In genomic region chr2:113583541-113584225, GRCh38 we compare ENCODE assay signal across 8 cellular contexts. TPM values are rescaled to one million over a fixed set of nuclear protein-coding genes. Genes with fewer than 3 reads are reported as not detected.
DNase-seq lines count a peak whose midpoint lies in the region; ATAC-seq, FAIRE-seq and TF ChIP-seq lines count a peak whose summit lies in the region.
"Not testable (repeated sequence)": the region's sequence is repeated elsewhere in the genome, so short reads cannot be mapped to it uniquely, and the experiment has no call there.

No MANE protein-coding gene starts in this region.

- FAIRE-seq in K562 (lab: Jason Lieb, UNC): not testable (repeated sequence)

- intact Hi-C loops in K562 (cut with micrococcal nuclease): not testable (repeated sequence)

- peak in 1 of 2 experiments; percentile 31; a peak in 1 of 4 replicates for TF ChIP-seq RAD21 in K562 (CRISPR knock-in tag; conservative IDR thresholded peaks at IDR 0.05 in 1 of 2, IDR thresholded peaks at IDR 0.05 in 1 of 2)

- H3K4me2 ChIP-seq in K562 (ENCODE audit: insufficient read depth, low read length): peak overlapping the region; percentile 83

- in situ Hi-C loops in K562 (cut with MboI): not testable (repeated sequence)

- peak overlapping the region; percentile 79 for H2AFZ ChIP-seq in K562 (ENCODE audit: low read depth, low read length)

- H3K4me3 ChIP-seq in MG63 (peak overlapping the region; percentile 69), K562 (peak overlapping the region; percentile 62), mononuclear cell (ENCODE audit: low read length) (peak overlapping the region; percentile 59), upper lobe of left lung (peak overlapping the region; percentile 37 to 73 (median 54))

- TF ChIP-seq EP300 in K562 (IDR thresholded peaks at IDR 0.05; ENCODE audit: low read length); upper lobe of left lung (IDR thresholded peaks at IDR 0.05): not testable (repeated sequence)

- not testable (repeated sequence) for H3K9me3 ChIP-seq in MG63; K562 (replicated peaks; ENCODE audit: control insufficient read depth, insufficient read depth, low read depth, low read length); mononuclear cell (ENCODE audit: low read depth, low read length); upper lobe of left lung

- not testable (repeated sequence) for H4K20me1 ChIP-seq in K562 (replicated peaks; ENCODE audit: control insufficient read depth, insufficient read depth, low read length)

- H3K4me1 ChIP-seq in K562 (replicated peaks in 1 of 2; ENCODE audit: control insufficient read depth in 2 of 2, insufficient read depth in 2 of 2, low read length in 2 of 2): not testable (repeated sequence)
- H3K4me1 ChIP-seq in mononuclear cell (ENCODE audit: insufficient read depth, low read length) (peaks cover 21% of the 10 kb centered on the region), upper lobe of left lung (peaks cover 4 to 19% (median 10%) of the 10 kb centered on the region in 4 donors)

- not testable (repeated sequence) for TF ChIP-seq CTCF in GM10266 (IDR thresholded peaks at IDR 0.05; ENCODE audit: control insufficient read depth, insufficient read depth, low read depth, missing control alignments); K562 (IDR thresholded peaks at IDR 0.05 in 2 of 3, conservative IDR thresholded peaks at IDR 0.05 in 1 of 3; ENCODE audit: insufficient read depth in 2 of 3, low read depth in 1 of 3, low read length in 3 of 3); upper lobe of left lung (IDR thresholded peaks at IDR 0.05)

- not testable (repeated sequence) for H3K36me3 ChIP-seq in MG63; K562 (ENCODE audit: control insufficient read depth, insufficient read depth, low read length); upper lobe of left lung

- WGBS in K562 (ENCODE audit: insufficient coverage, low coverage, missing lambda C conversion rate): under 1% methylated on average over 33 of the region's 62 CpGs
- WGBS in upper lobe of left lung, 2 donors: 2 to 5% methylated on average over 30 to 39 of the region's 62 CpGs

- CTCF ChIA-PET in K562 (lab: Yijun Ruan, JAX; ENCODE audit: low intra/inter-chr PET ratio): not testable (repeated sequence)

- peaks cover 18% of the 10 kb centered on the region for H3K79me2 ChIP-seq in K562 (ENCODE audit: control insufficient read depth, insufficient read depth, low read length)

- not testable (repeated sequence) for H3K27me3 ChIP-seq in MG63; K562 (ENCODE audit: control insufficient read depth in 2 of 2, insufficient read depth in 2 of 2, low read length in 2 of 2); mononuclear cell (ENCODE audit: insufficient read depth, low read length); upper lobe of left lung

- TF ChIP-seq POLR2A in K562 (conservative IDR thresholded peaks at IDR 0.05) (peak; percentile 76), upper lobe of left lung (IDR thresholded peaks at IDR 0.05) (peak in 1 of 4 donors; percentile 74)

- DNase-seq in GM10266 (ENCODE audit: extremely low spot score): peak; percentile 75
- DNase-seq in MG63: peak; percentile 84
- DNase-seq in activated CD4-positive, alpha-beta T cell treated with anti-CD3 and anti-CD28 coated beads, Interleukin-2, amount 50 U/mL, for 24 hours (ENCODE audit: low read depth in 1 of 2, low spot score in 1 of 2): peak; percentile 71
- DNase-seq in K562 (ENCODE audit: extremely low read depth in 1 of 4, low spot score in 3 of 4): peak; percentile 64 to 83 (median 72)
- DNase-seq in globus pallidus (ENCODE audit: low spot score): peak; percentile 68
- peak; percentile 89 for DNase-seq in stimulated activated CD4-positive, alpha-beta T cell treated with anti-CD3 and anti-CD28 coated beads, Interleukin-15, amount 100 ng/mL, for 24 hours
- peak; percentile 82 to 97 for DNase-seq in upper lobe of left lung

- not testable (repeated sequence) for ATAC-seq in K562; upper lobe of left lung (ENCODE audit: low FRiP score in 2 of 2)

- BruUV-seq in K562 (replicated peaks; lab: Mats Ljungman, UMichigan): not testable (repeated sequence)

- POLR2A ChIA-PET in K562 (lab: Yijun Ruan, JAX): not testable (repeated sequence)

- H3K9ac ChIP-seq in K562 (ENCODE audit: insufficient read depth in 1 of 2, low read depth in 2 of 2, low read length in 2 of 2): peak overlapping the region; percentile 85 to 94

- H3K9me1 ChIP-seq in K562 (ENCODE audit: control insufficient read depth, insufficient read depth, low read length): not testable (repeated sequence)

- H3K27ac ChIP-seq in K562 (ENCODE audit: extremely low read depth, low read depth, low read length): peak overlapping the region; percentile 90
- peak overlapping the region; percentile 74 to 90 (median 88) for H3K27ac ChIP-seq in upper lobe of left lung

TF ChIP-seq in K562, 482 proteins besides CTCF, POLR2A, EP300 and RAD21 (continues in another document):
- TF ChIP-seq PHF8 (IDR thresholded peaks at IDR 0.05; ENCODE audit: borderline replicate concordance, low read length) (peak; percentile 53; the same call in 1 of the 2 replicates), FIP1L1 (IDR thresholded peaks at IDR 0.05; ENCODE audit: low read depth, low read length, poor library complexity, severe bottlenecking) (peak; percentile 87), NEUROD1 (IDR thresholded peaks at IDR 0.05; ENCODE audit: borderline replicate concordance, low read depth, low read length, partially characterized antibody) (peak; percentile 96), KDM2B (CRISPR knock-in tag; IDR thresholded peaks at IDR 0.05) (peak; percentile 87; the same call in 1 of the 2 replicates), CHAMP1 (IDR thresholded peaks at IDR 0.05) (peak; percentile 70; the same call in 1 of the 2 replicates), HBP1 (CRISPR knock-in tag; IDR thresholded peaks at IDR 0.05) (peak; percentile 46; the same call in 1 of the 2 replicates)

RNA-seq across cellular contexts. Expression of gene RABL2A, which starts 43.4 kb away (rescaled TPM):
- total RNA-seq in MG63 (2014; rRNA removed; shearing (Covaris generic); ENCODE audit: low replicate concordance): 1.9 and 2.6 TPM in 2 replicates
- total RNA-seq in K562 (2011; cell fraction: chromatin; rRNA removed; ENCODE audit: low replicate concordance): 27.6 and 50.6 TPM in 2 replicates
- total RNA-seq in K562 (2011; cell fraction: nucleolus; rRNA removed): 20.1 and 30.2 TPM in 2 replicates
- 34.0 and 48.6 TPM in 2 replicates for total RNA-seq in K562 (2011; cell fraction: nucleoplasm; rRNA removed)
- 2.2 and 3.5 TPM in 2 replicates for total RNA-seq in K562 (2014; rRNA removed)
- total RNA-seq in K562 (2014; rRNA removed; fragmentation: Illumina TruSeq; extraction: Trizol): 2.1 and 3.2 TPM in 2 replicates
- total RNA-seq in K562 (2015; rRNA removed; fragmentation: Illumina TruSeq; extraction: Trizol): 3.4 and 4.8 TPM in 2 replicates
- total RNA-seq in K562 (2021): 3.2 and 4.2 TPM in 2 replicates
- 5.3 and 5.8 TPM in 2 replicates for polyA plus RNA-seq in K562 (2011; rRNA removed)
- polyA plus RNA-seq in K562 (2011; cell fraction: cytosol; rRNA removed): 4.7 and 5.1 TPM in 2 replicates
- polyA plus RNA-seq in K562 (2011; cell fraction: nucleus; rRNA removed): 21.7 and 27.2 TPM in 2 replicates
- 3.2 and 6.6 TPM in 2 replicates for polyA plus RNA-seq in K562 (2012)
- 2.8 and 4.7 TPM in 2 replicates for polyA plus RNA-seq in K562 (2014; fragmentation: Illumina TruSeq; extraction: Trizol)
- polyA plus RNA-seq in K562 (2014; fragmentation: Nextera tagmentation; extraction: Ambion mirVana): under 1 TPM; 0.27 to 0.34 TPM
- 3.0 and 5.1 TPM in 2 replicates for polyA plus RNA-seq in K562 (2014; rRNA removed)
- 7.4 and 9.2 TPM in 2 replicates for polyA minus RNA-seq in K562 (2011; rRNA and poly(A)+ RNA removed)
- 1.3 TPM in 1 of 2 replicates, not detected in the other for polyA minus RNA-seq in K562 (2011; cell fraction: cytosol; rRNA and poly(A)+ RNA removed)
- polyA minus RNA-seq in K562 (2011; cell fraction: nucleus; rRNA and poly(A)+ RNA removed): 10.0 and 11.8 TPM in 2 replicates
- total RNA-seq in mononuclear cell: 8.4 TPM
- 10 to 100 TPM; 16.3 to 61.8 (median 23.0) TPM for total RNA-seq in upper lobe of left lung
